Comparison of ENCODE assay signal across 17 cellular contexts in the genomic region with DNA sequence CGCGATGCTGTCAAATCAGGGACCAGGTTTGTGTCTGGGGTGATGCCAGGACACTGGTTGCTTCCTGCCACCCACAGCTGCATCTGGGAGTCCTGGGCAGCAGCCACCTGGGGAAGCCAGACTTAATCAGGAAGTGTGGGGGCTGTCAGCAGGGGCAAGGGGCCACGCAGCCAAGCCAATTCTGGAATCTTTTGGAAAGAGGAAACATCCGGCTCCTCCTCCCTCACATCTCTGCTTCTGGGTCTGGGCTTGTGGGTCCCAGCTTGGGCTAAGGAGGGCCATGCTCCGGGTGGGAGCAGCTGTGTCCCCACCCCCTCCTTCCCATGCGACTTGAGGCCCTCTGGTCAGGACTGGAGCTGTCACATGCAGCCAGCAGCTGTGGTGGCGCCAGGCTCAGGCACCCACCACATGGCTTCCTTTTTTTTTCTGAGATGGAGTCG. TPM values are rescaled to one million over a fixed set of nuclear protein-coding genes. Genes with fewer than 3 reads are reported as not detected.
A peak's percentile ranks its signal among the peaks of the same experiment; 100 is the strongest.
DNase-seq lines count a peak whose midpoint lies in the region; ATAC-seq, FAIRE-seq and TF ChIP-seq lines count a peak whose summit lies in the region.
"Had no signal": no experiment of that assay in that cellular context is flagged by ENCODE, and none has a peak within 500 bp of the region (broad histone marks: within the 10 kb centered on the region; RNA-seq: fewer than 3 reads in every experiment).

No MANE protein-coding gene starts in this region.

- H3K36me3 ChIP-seq in SK-N-SH (replicated peaks in 1 of 2; ENCODE audit: control insufficient read depth in 1 of 2, insufficient read depth in 2 of 2, low read length in 1 of 2) (no peaks in the 10 kb centered on the region), HepG2 (replicated peaks in 1 of 2; ENCODE audit: control insufficient read depth in 1 of 2, insufficient read depth in 2 of 2, low read length in 2 of 2) (no peaks in the 10 kb centered on the region), esophagus squamous epithelium (no peaks in the 10 kb centered on the region)
- H3K36me3 ChIP-seq: prostate gland, upper lobe of left lung had no signal

- WGBS in SK-N-SH (ENCODE audit: low lambda C conversion rate): 32% methylated on average over 8 of the region's 8 CpGs
- WGBS in HepG2 (ENCODE audit: low lambda C conversion rate): 37% methylated on average over 7 of the region's 8 CpGs
- WGBS in esophagus squamous epithelium, 2 donors: 33 to 44% methylated on average over 5 to 6 of the region's 8 CpGs

- H3K9me3 ChIP-seq in SK-N-SH (no peaks in the 10 kb centered on the region), HepG2 (ENCODE audit: low read length) (no peaks in the 10 kb centered on the region), esophagus squamous epithelium (no peaks in the 10 kb centered on the region)
- H3K9me3 ChIP-seq: prostate gland, upper lobe of left lung had no signal

- FAIRE-seq in HepG2 (lab: Jason Lieb, UNC): no peak
- FAIRE-seq: astrocyte, GM12878 had no signal

- no peak overlapping the region for H3K4me2 ChIP-seq in SK-N-SH
- no peak overlapping the region for H3K4me2 ChIP-seq in HepG2 (ENCODE audit: low read depth, low read length)

- H3K27ac ChIP-seq in SK-N-SH (ENCODE audit: low read depth in 2 of 2, low read length in 1 of 2) (peak overlapping the region in 1 of 2 experiments; percentile 99; a peak in 2 of 4 replicates), HepG2 (ENCODE audit: extremely low read length, insufficient read depth, low read length) (no peak overlapping the region), esophagus squamous epithelium (no peak overlapping the region)
- H3K27ac ChIP-seq: prostate gland, upper lobe of left lung had no signal

- no TSS peak for BruUV-seq in HepG2 (replicated peaks; lab: Mats Ljungman, UMichigan)

- in situ Hi-C loops in HepG2 (cut with HindIII; ENCODE audit: extremely low pct_ligation_motif_present, low pct_unique_long_range_greater_than_20kb): no loop called here

- peak; percentile 26; the same call in 1 of the 2 replicates for TF ChIP-seq RAD21 in SK-N-SH (IDR thresholded peaks at IDR 0.05; ENCODE audit: low read length)
- TF ChIP-seq RAD21 in HepG2 (CRISPR knock-in tag; IDR thresholded peaks at IDR 0.05): no peak

- H3K27me3 ChIP-seq in SK-N-SH (ENCODE audit: insufficient read depth) (peaks cover 18% of the 10 kb centered on the region), HepG2 (ENCODE audit: control insufficient read depth in 1 of 2, insufficient read depth in 2 of 2, low read length in 2 of 2) (peaks cover 8 to 53% of the 10 kb centered on the region in 2 experiments), esophagus squamous epithelium (peaks cover 0 to 50% (median 0%) of the 10 kb centered on the region in 4 donors)

- DNase-seq in Ammon's horn (ENCODE audit: low spot score) (peak; percentile 50), SK-N-SH (peak; percentile 84), HepG2 (ENCODE audit: low spot score) (no peak), esophagus squamous epithelium (lab: John Stamatoyannopoulos, UW) (no peak), NCI-H774 (lab: John Stamatoyannopoulos, UW) (no peak), mesenteric fat pad (ENCODE audit: low spot score) (no peak)
- DNase-seq in Jurkat, Clone E6-1 (ENCODE audit: low read depth, low spot score): peak; percentile 37
- DNase-seq: activated CD4-positive, alpha-beta T cell treated with anti-CD3 and anti-CD28 coated beads, Interleukin-2, amount 10 ng/mL, durations not matched to agents 24 days and 14 days; DMS79 treated with DMSO at 0.1 percent for 48 hours; NCI-H2081 treated with DMSO at 0.1 percent for 48 hours; T-cell had no signal

- H3K9ac ChIP-seq in SK-N-SH (no peak overlapping the region), HepG2 (ENCODE audit: insufficient read depth, low read depth, low read length) (no peak overlapping the region)

- no peak overlapping the region for H3K4me3 ChIP-seq in Jurkat, Clone E6-1 (ENCODE audit: low read length)
- H3K4me3 ChIP-seq in SK-N-SH (ENCODE audit: low read depth in 2 of 2, low read length in 1 of 2) (no peak overlapping the region), HepG2 (replicated peaks in 1 of 3; ENCODE audit: insufficient read depth in 1 of 3, low read depth in 2 of 3, low read length in 3 of 3) (no peak overlapping the region), esophagus squamous epithelium (no peak overlapping the region)
- H3K4me3 ChIP-seq: GM12878, prostate gland, upper lobe of left lung had no signal

- no peaks in the 10 kb centered on the region for H3F3A ChIP-seq in SK-N-SH (replicated peaks; ENCODE audit: insufficient read depth)

- H3K79me2 ChIP-seq in SK-N-SH (ENCODE audit: insufficient read depth) (no peaks in the 10 kb centered on the region), HepG2 (ENCODE audit: insufficient read depth, low read length) (no peaks in the 10 kb centered on the region)

- no peaks in the 10 kb centered on the region for H4K20me1 ChIP-seq in SK-N-SH (ENCODE audit: insufficient read depth)
- H4K20me1 ChIP-seq in HepG2 (ENCODE audit: insufficient read depth, low read length): no peaks in the 10 kb centered on the region

- POLR2A ChIA-PET in SK-N-SH (lab: Yijun Ruan, JAX) (interaction anchor here (0.7 to 3.9 kb wide), 29 partner anchors 20 to 502 kb away, joined by 3 to 30 read pairs (median 4); a partner anchor contains a TSS), HepG2 (lab: Yijun Ruan, JAX) (no interaction called here)

- ATAC-seq in HepG2: peak; percentile 9; the same call in 1 of the 3 replicates
- ATAC-seq in GM18867 (IDR thresholded peaks at IDR 0.05; ENCODE audit: unreplicated experiment): no peak
- ATAC-seq: GM12878, T-cell had no signal

- TF ChIP-seq CTCF in SK-N-SH (IDR thresholded peaks at IDR 0.05): no peak
- TF ChIP-seq CTCF in HepG2 (CRISPR knock-in tag; IDR thresholded peaks at IDR 0.05): no peak
- no peak for TF ChIP-seq CTCF in esophagus squamous epithelium (IDR thresholded peaks at IDR 0.05)

- H2AFZ ChIP-seq in SK-N-SH (ENCODE audit: low read depth) (no peak overlapping the region), HepG2 (ENCODE audit: low read length) (no peak overlapping the region)

- intact Hi-C loops in HepG2 (cut with micrococcal nuclease; ENCODE audit: unreplicated experiment): no loop called here
- intact Hi-C loops in esophagus squamous epithelium (cut with DNase I): no loop called here

- peak in 1 of 2 experiments; percentile 95; a peak in 2 of 4 replicates for TF ChIP-seq EP300 in SK-N-SH (IDR thresholded peaks at IDR 0.05; ENCODE audit: borderline replicate concordance in 1 of 2, low read depth in 1 of 2, low read length in 1 of 2)
- TF ChIP-seq EP300 in HepG2 (IDR thresholded peaks at IDR 0.05; ENCODE audit: low read depth in 2 of 2, low read length in 2 of 2): no peak
- TF ChIP-seq EP300 in HepG2 (CRISPR knock-in tag; IDR thresholded peaks at IDR 0.05; ENCODE audit: borderline replicate concordance): no peak

- peaks cover 0 to 40% of the 10 kb centered on the region in 2 experiments; a peak in 3 of 4 replicates for H3K4me1 ChIP-seq in SK-N-SH (ENCODE audit: control insufficient read depth in 1 of 2, insufficient read depth in 2 of 2, low read depth in 1 of 2, low read length in 1 of 2)
- peaks cover 26% of the 10 kb centered on the region for H3K4me1 ChIP-seq in HepG2 (ENCODE audit: insufficient read depth, low read length)
- H3K4me1 ChIP-seq in esophagus squamous epithelium: peaks cover 8 to 20% (median 10%) of the 10 kb centered on the region in 3 donors
- H3K4me1 ChIP-seq: prostate gland had no signal

- CTCF ChIA-PET in SK-N-SH (lab: Yijun Ruan, JAX) (interaction anchor here (0.6 to 6.5 kb wide), 46 partner anchors 10 to 697 kb away, joined by 3 to 141 read pairs (median 20); a partner anchor contains a TSS), HepG2 (lab: Yijun Ruan, JAX; ENCODE audit: low intra/inter-chr PET ratio, low total read pairs) (interaction anchor here (1.3 kb wide), 1 partner anchor 651 kb away, joined by 3 read pairs; no protein-coding TSS in a partner anchor)

- no peaks in the 10 kb centered on the region for H3K9me2 ChIP-seq in SK-N-SH

- TF ChIP-seq POLR2A in HepG2 (IDR thresholded peaks at IDR 0.05; ENCODE audit: insufficient read depth in 1 of 2, low read depth in 2 of 2, low read length in 2 of 2): no peak
- TF ChIP-seq POLR2A in esophagus squamous epithelium (IDR thresholded peaks at IDR 0.05): no peak

TF ChIP-seq in SK-N-SH, 30 proteins besides CTCF, POLR2A, EP300 and RAD21 (continues in another document):
- TF ChIP-seq EZH2phosphoT487 (IDR thresholded peaks at IDR 0.05; ENCODE audit: borderline replicate concordance, low read depth) (no peak), POLR2AphosphoS5 (IDR thresholded peaks at IDR 0.05; ENCODE audit: low read depth, low read length) (no peak)

TF ChIP-seq in HepG2, 621 proteins besides CTCF, POLR2A, EP300 and RAD21 (continues in another document):
- peak; percentile 46; the same call in 1 of the 2 replicates for TF ChIP-seq ZNF274 (CRISPR knock-in tag; IDR thresholded peaks at IDR 0.05)
- TF ChIP-seq ZNF138 (CRISPR knock-in tag; IDR thresholded peaks at IDR 0.05; ENCODE audit: low read depth): no peak

RNA-seq across cellular contexts. Expression of a gene that starts 37.0 kb away (rescaled TPM):
- polyA plus RNA-seq in Jurkat, Clone E6-1 (2012; ENCODE audit: insufficient read depth, insufficient read length): not detected
- polyA plus RNA-seq in SK-N-SH (2012; rRNA removed): not detected in 2 replicates
- polyA plus RNA-seq in SK-N-SH (2012; cell fraction: cytosol; rRNA removed): not detected in 2 replicates
- polyA plus RNA-seq in SK-N-SH (2012; cell fraction: nucleus; rRNA removed): not detected in 2 replicates
- total RNA-seq in HepG2 (2016; rRNA removed; fragmentation: Illumina TruSeq; extraction: Trizol): not detected in 2 replicates
- total RNA-seq in HepG2 (2016; cell fraction: cytosol; rRNA removed; fragmentation: Illumina TruSeq; extraction: Trizol; ENCODE audit: low read depth): not detected in 2 replicates
- not detected in 2 replicates for total RNA-seq in HepG2 (2016; cell fraction: insoluble cytoplasmic fraction; rRNA removed; fragmentation: Illumina TruSeq; extraction: Trizol)
- total RNA-seq in HepG2 (2016; cell fraction: membrane; rRNA removed; fragmentation: Illumina TruSeq; extraction: Trizol): not detected in 2 replicates
- total RNA-seq in HepG2 (2016; cell fraction: nucleus; rRNA removed; fragmentation: Illumina TruSeq; extraction: Trizol): not detected in 2 replicates
- not detected in 2 replicates for polyA plus RNA-seq in HepG2 (2011; rRNA removed)
- polyA plus RNA-seq in HepG2 (2011; cell fraction: cytosol; rRNA removed): not detected in 2 replicates
- not detected in 2 replicates for polyA plus RNA-seq in HepG2 (2011; cell fraction: nucleus; rRNA removed)
- polyA plus RNA-seq in HepG2 (2012): not detected in 2 replicates
- not detected in 2 replicates for polyA plus RNA-seq in HepG2 (2016; cell fraction: cytosol; fragmentation: Illumina TruSeq; extraction: Trizol; ENCODE audit: low read depth)
- polyA plus RNA-seq in HepG2 (2016; cell fraction: insoluble cytoplasmic fraction; fragmentation: Illumina TruSeq; extraction: Trizol; ENCODE audit: low read depth): not detected in 2 replicates
- not detected in 2 replicates for polyA plus RNA-seq in HepG2 (2016; cell fraction: membrane; fragmentation: Illumina TruSeq; extraction: Trizol; ENCODE audit: low read depth)
- not detected in 2 replicates for polyA plus RNA-seq in HepG2 (2016; cell fraction: nucleus; fragmentation: Illumina TruSeq; extraction: Trizol; ENCODE audit: insufficient read depth, low read depth)
- polyA minus RNA-seq in HepG2 (2011; rRNA and poly(A)+ RNA removed; ENCODE audit: low replicate concordance): not detected in 2 replicates
- polyA minus RNA-seq in HepG2 (2011; cell fraction: cytosol; rRNA and poly(A)+ RNA removed): not detected in 2 replicates
- polyA minus RNA-seq in HepG2 (2011; cell fraction: nucleus; rRNA and poly(A)+ RNA removed): not detected in 2 replicates
- total RNA-seq in esophagus squamous epithelium: not detected
- total RNA-seq in mesenteric fat pad: not detected
- total RNA-seq: activated CD4-positive, alpha-beta T cell treated with anti-CD3 and anti-CD28 coated beads, Interleukin-2, amount 10 ng/mL, durations not matched to agents 24 days and 14 days; astrocyte; GM12878; OCI-LY7; T-cell; upper lobe of left lung had no signal
- polyA plus RNA-seq: GM12878 had no signal

Comparison
In these comparisons a context has a peak if more than half of its experiments do, and no peak if none do; other contexts are left out.
1. DNase-seq: peak in Ammon's horn (single experiment), Jurkat, Clone E6-1 (single experiment) and SK-N-SH (single experiment); none in HepG2 (single experiment), esophagus squamous epithelium (single experiment), NCI-H774 (single experiment) and mesenteric fat pad (single experiment).